ENCODE assay signal across 8 cellular contexts in genomic region chr5:125485003-125485641, GRCh38.
DNase-seq lines count a peak whose midpoint lies in the region; ATAC-seq and TF ChIP-seq lines count a peak whose summit lies in the region.

No MANE protein-coding gene starts in this region.

- H3K4me1 Mint-ChIP-seq in activated CD8-positive, alpha-beta T cell treated with anti-CD3 and anti-CD28 coated beads, Interleukin-2, amount 10 ng/mL, durations not matched to agents 7 days and 5 days (ENCODE audit: low read depth), result no peaks in the 10 kb centered on the region

- no peaks in the 10 kb centered on the region for H3K27me3 Mint-ChIP-seq in activated CD8-positive, alpha-beta T cell treated with anti-CD3 and anti-CD28 coated beads, Interleukin-2, amount 10 ng/mL, durations not matched to agents 7 days and 5 days (ENCODE audit: low read depth)

- H3K9me2 ChIP-seq in MM.1S (replicated peaks; ENCODE audit: insufficient read depth, low read length), result no peaks in the 10 kb centered on the region

- no peak overlapping the region for H3K27ac Mint-ChIP-seq in activated CD8-positive, alpha-beta T cell treated with anti-CD3 and anti-CD28 coated beads, Interleukin-2, amount 10 ng/mL, durations not matched to agents 7 days and 5 days

- H3K4me3 Mint-ChIP-seq in activated CD8-positive, alpha-beta T cell treated with anti-CD3 and anti-CD28 coated beads, Interleukin-2, amount 10 ng/mL, durations not matched to agents 7 days and 5 days, result no peak overlapping the region

- H3K27ac ChIP-seq in HEK293 (ENCODE audit: extremely low read depth, low read depth, low read length) (peak overlapping the region; percentile 97), right lobe of liver (no peak overlapping the region), tibial artery (peak overlapping the region; percentile 73 to 80), MM.1S (ENCODE audit: low read length) (no peak overlapping the region)

- no peak overlapping the region for H2AFZ ChIP-seq in MM.1S (ENCODE audit: low read length)

- H3K4me2 ChIP-seq in MM.1S (ENCODE audit: low read depth, low read length), result no peak overlapping the region

- no peaks in the 10 kb centered on the region for H3K9me3 ChIP-seq in HEK293 (ENCODE audit: control insufficient read depth, insufficient read depth, low read depth, low read length)
- H3K9me3 ChIP-seq in right lobe of liver, result no peaks in the 10 kb centered on the region
- no peaks in the 10 kb centered on the region for H3K9me3 ChIP-seq in tibial artery
- H3K9me3 ChIP-seq in MM.1S (replicated peaks; ENCODE audit: insufficient read depth, low read length), result no peaks in the 10 kb centered on the region

- TF ChIP-seq POLR2A in right lobe of liver (IDR thresholded peaks at IDR 0.05), result no peak

- CTCF ChIA-PET in HEK293 (lab: Yijun Ruan, JAX), result no interaction called here
- CTCF ChIA-PET in activated CD8-positive, alpha-beta T cell treated with anti-CD3 and anti-CD28 coated beads, Interleukin-2, amount 10 ng/mL, durations not matched to agents 7 days and 5 days (lab: Charles Lee), result no interaction called here

- DNase-seq in NCI-H460 (ENCODE audit: extremely low read depth, low read depth) (peak; percentile 59), cerebellar cortex (ENCODE audit: low spot score) (peak; percentile 72), right lobe of liver (no peak), tibial artery (peak; percentile 65 to 66), MM.1S (no peak), RPMI8226 (no peak)
- no peak for DNase-seq in activated CD8-positive, alpha-beta T cell treated with anti-CD3 and anti-CD28 coated beads, Interleukin-2, amount 10 ng/mL, durations not matched to agents 7 days and 5 days

- peak in 3 of 4 donors; percentile 21 to 43 (median 41) for ATAC-seq in right lobe of liver
- ATAC-seq in activated CD8-positive, alpha-beta T cell treated with anti-CD3 and anti-CD28 coated beads, Interleukin-2, amount 10 ng/mL, durations not matched to agents 7 days and 5 days, result no peak

- no peak overlapping the region for H3K9ac ChIP-seq in MM.1S (ENCODE audit: low read length)

- intact Hi-C loops in right lobe of liver (cut with DNase I), result no loop called here
- intact Hi-C loops in tibial artery (cut with DNase I; ENCODE audit: low total_unique reads), result no loop called here

- 30% methylated on average over 5 of the region's 5 CpGs for WGBS in right lobe of liver (ENCODE audit: insufficient coverage, low coverage, low lambda C conversion rate, missing lambda C conversion rate)

- H3K27me3 ChIP-seq in right lobe of liver, result no peaks in the 10 kb centered on the region
- no peaks in the 10 kb centered on the region for H3K27me3 ChIP-seq in tibial artery
- no peaks in the 10 kb centered on the region for H3K27me3 ChIP-seq in MM.1S (replicated peaks; ENCODE audit: insufficient read depth, low read length)

- H4K20me1 ChIP-seq in MM.1S (ENCODE audit: insufficient read depth, low read length), result no peaks in the 10 kb centered on the region

- H3K4me1 ChIP-seq in HEK293 (ENCODE audit: control insufficient read depth, insufficient read depth, low read length) (peaks cover 24% of the 10 kb centered on the region), right lobe of liver (no peaks in the 10 kb centered on the region), tibial artery (peaks cover 0 to 50% (median 17%) of the 10 kb centered on the region in 4 donors), MM.1S (ENCODE audit: low read length) (no peaks in the 10 kb centered on the region)

- H3K36me3 ChIP-seq in HEK293 (ENCODE audit: control insufficient read depth in 2 of 2, insufficient read depth in 1 of 2, low read length in 2 of 2) (no peaks in the 10 kb centered on the region), right lobe of liver (no peaks in the 10 kb centered on the region), tibial artery (no peaks in the 10 kb centered on the region), MM.1S (replicated peaks; ENCODE audit: insufficient read depth, low read length) (no peaks in the 10 kb centered on the region)

- POLR2A ChIA-PET in HEK293 (lab: Yijun Ruan, JAX), result interaction anchor here (1.0 to 1.9 kb wide), 5 partner anchors 9 to 442 kb away, joined by 3 to 9 read pairs (median 3); no protein-coding TSS in a partner anchor
- POLR2A ChIA-PET in activated CD8-positive, alpha-beta T cell treated with anti-CD3 and anti-CD28 coated beads, Interleukin-2, amount 10 ng/mL, durations not matched to agents 7 days and 5 days (lab: Charles Lee), result no interaction called here

- no peaks in the 10 kb centered on the region for H3K79me2 ChIP-seq in MM.1S (ENCODE audit: low read length)

- H3K4me3 ChIP-seq in HEK293 (ENCODE audit: low read depth, low read length) (no peak overlapping the region), right lobe of liver (no peak overlapping the region), tibial artery (no peak overlapping the region), MM.1S (ENCODE audit: low read length) (no peak overlapping the region)

- peaks cover 4% of the 10 kb centered on the region for H3K9me3 Mint-ChIP-seq in activated CD8-positive, alpha-beta T cell treated with anti-CD3 and anti-CD28 coated beads, Interleukin-2, amount 10 ng/mL, durations not matched to agents 7 days and 5 days (ENCODE audit: insufficient read depth)

- no peaks in the 10 kb centered on the region for H3F3A ChIP-seq in MM.1S (ENCODE audit: insufficient read depth, low read length)

- no peak for TF ChIP-seq CTCF in HEK293 (tag by site-specific recombination; IDR thresholded peaks at IDR 0.05)
- TF ChIP-seq CTCF in right lobe of liver (IDR thresholded peaks at IDR 0.05), result no peak
- no peak for TF ChIP-seq CTCF in tibial artery (IDR thresholded peaks at IDR 0.05)
- no peak for TF ChIP-seq CTCF in MM.1S (IDR thresholded peaks at IDR 0.05; ENCODE audit: low read length)

- H3K36me3 Mint-ChIP-seq in activated CD8-positive, alpha-beta T cell treated with anti-CD3 and anti-CD28 coated beads, Interleukin-2, amount 10 ng/mL, durations not matched to agents 7 days and 5 days (ENCODE audit: low read depth), result no peaks in the 10 kb centered on the region

TF ChIP-seq in HEK293, 187 proteins besides CTCF, POLR2A, EP300 and RAD21 (continues in another document):
- TF ChIP-seq ZNF19 (tag by site-specific recombination; IDR thresholded peaks at IDR 0.05; ENCODE audit: low read depth) (no peak), RBAK (tag by site-specific recombination; IDR thresholded peaks at IDR 0.05) (no peak), ZNF555 (tag by site-specific recombination; conservative IDR thresholded peaks at IDR 0.05) (no peak), HIC1 (tag by site-specific recombination; IDR thresholded peaks at IDR 0.05) (peak; percentile 81), ZNF600 (tag by site-specific recombination; IDR thresholded peaks at IDR 0.05) (no peak; the same call in 1 of the 2 replicates), SP2 (tag by site-specific recombination; IDR thresholded peaks at IDR 0.05) (peak; percentile 17; the same call in 1 of the 2 replicates), ZNF558 (tag by site-specific recombination; IDR thresholded peaks at IDR 0.05) (peak; percentile 64), ZNF660 (tag by site-specific recombination; IDR thresholded peaks at IDR 0.05) (peak; percentile 86; the same call in 1 of the 2 replicates), ZIC2 (tag by site-specific recombination; IDR thresholded peaks at IDR 0.05) (peak; percentile 23; the same call in 1 of the 2 replicates), KLF1 (tag by site-specific recombination; IDR thresholded peaks at IDR 0.05) (peak; percentile 70), ZSCAN16 (tag by site-specific recombination; IDR thresholded peaks at IDR 0.05) (no peak; the same call in 1 of the 2 replicates), ZNF391 (tag by site-specific recombination; IDR thresholded peaks at IDR 0.05; ENCODE audit: borderline replicate concordance, low read depth) (peak; percentile 96), KLF17 (tag by site-specific recombination; IDR thresholded peaks at IDR 0.05) (peak; percentile 98), ZBTB26 (tag by site-specific recombination; optimal IDR thresholded peaks at IDR 0.05) (peak; percentile 18), ZNF670 (tag by site-specific recombination; IDR thresholded peaks at IDR 0.05; ENCODE audit: low read depth) (no peak), ZNF785 (tag by site-specific recombination; IDR thresholded peaks at IDR 0.05) (no peak), MZF1 (tag by site-specific recombination; IDR thresholded peaks at IDR 0.05; ENCODE audit: borderline replicate concordance) (peak; percentile 71)

Comparison
In these comparisons a context has a peak if more than half of its experiments do, and no peak if none do; other contexts are left out.
1. H3K27ac ChIP-seq: peak in HEK293 (single experiment) and tibial artery (2 of 2); none in right lobe of liver (0 of 3) and MM.1S (single experiment).
2. DNase-seq: peak in NCI-H460 (single experiment), cerebellar cortex (single experiment) and tibial artery (2 of 2); none in right lobe of liver (0 of 3), MM.1S (single experiment), RPMI8226 (single experiment) and activated CD8-positive, alpha-beta T cell treated with anti-CD3 and anti-CD28 coated beads, Interleukin-2, amount 10 ng/mL, durations not matched to agents 7 days and 5 days (single experiment).